Comparison of ENCODE assay signal across 1 cellular context in genomic region chrX:2874222-2875135, GRCh38.
A peak's percentile ranks its signal among the peaks of the same experiment; 100 is the strongest.
TF ChIP-seq lines count a peak whose summit lies in the region.

No MANE protein-coding gene starts in this region.

TF ChIP-seq in K562, 482 proteins besides CTCF, POLR2A, EP300 and RAD21 (continued from another document):
- TF ChIP-seq CHAMP1 (IDR thresholded peaks at IDR 0.05) (0 out of 2 replicates have a peak, but pooled peaks have one; percentile 12), TAF15 (IDR thresholded peaks at IDR 0.05; ENCODE audit: low read depth, low read length) (no peak), ZNF354B (CRISPR knock-in tag; IDR thresholded peaks at IDR 0.05) (no peak), CXXC5 (CRISPR knock-in tag; IDR thresholded peaks at IDR 0.05) (peak; percentile 9; the same call in 1 of the 2 replicates), GTF2E2 (tag; IDR thresholded peaks at IDR 0.05) (no peak), HDAC3 (IDR thresholded peaks at IDR 0.05; ENCODE audit: borderline replicate concordance, partially characterized antibody) (peak; percentile 52), CBFA2T3 (IDR thresholded peaks at IDR 0.05) (peak; percentile 84), TSHZ1 (CRISPR knock-in tag; IDR thresholded peaks at IDR 0.05) (no peak), NCOR1 (IDR thresholded peaks at IDR 0.05) (peak; percentile 59), TCF3 (CRISPR knock-in tag; IDR thresholded peaks at IDR 0.05) (peak; percentile 76), TFAM (CRISPR knock-in tag; conservative IDR thresholded peaks at IDR 0.05) (no peak), ZEB2 (IDR thresholded peaks at IDR 0.05) (peak; percentile 89), STAT5B (CRISPR knock-in tag; IDR thresholded peaks at IDR 0.05) (no peak), ZBTB5 (IDR thresholded peaks at IDR 0.05) (no peak), DPF2 (IDR thresholded peaks at IDR 0.05) (peak; percentile 61), ARNT (IDR thresholded peaks at IDR 0.05) (peak in 1 of 2 experiments; percentile 34; a peak in 1 of 4 replicates), ATF2 (CRISPR knock-in tag; IDR thresholded peaks at IDR 0.05) (no peak), ZKSCAN1 (IDR thresholded peaks at IDR 0.05; ENCODE audit: low read depth, low read length) (no peak), TRIM24 (IDR thresholded peaks at IDR 0.05) (peak; percentile 83 to 87), NFIX (CRISPR knock-in tag; IDR thresholded peaks at IDR 0.05; ENCODE audit: low read depth) (no peak), COPS2 (conservative IDR thresholded peaks at IDR 0.05) (no peak), NR2C1 (IDR thresholded peaks at IDR 0.05) (no peak), NR2C1 (tag; IDR thresholded peaks at IDR 0.05) (peak; percentile 67), ZNF316 (IDR thresholded peaks at IDR 0.05) (peak; percentile 26), KAT7 (CRISPR knock-in tag; IDR thresholded peaks at IDR 0.05; ENCODE audit: borderline replicate concordance) (no peak), CTBP1 (IDR thresholded peaks at IDR 0.05; ENCODE audit: borderline replicate concordance) (peak; percentile 47; the same call in 1 of the 2 replicates), SMARCA4 (IDR thresholded peaks at IDR 0.05) (peak; percentile 79), TEAD4 (IDR thresholded peaks at IDR 0.05; ENCODE audit: low read length) (peak; percentile 55; the same call in 1 of the 2 replicates), TEAD4 (CRISPR knock-in tag; IDR thresholded peaks at IDR 0.05; ENCODE audit: borderline replicate concordance) (no peak), CUX1 (CRISPR knock-in tag; IDR thresholded peaks at IDR 0.05) (no peak), SMARCC2 (IDR thresholded peaks at IDR 0.05; ENCODE audit: low read depth) (0 out of 2 replicates have a peak, but pooled peaks have one; percentile 36), POLR2AphosphoS5 (IDR thresholded peaks at IDR 0.05; ENCODE audit: control insufficient read depth, insufficient read depth, low read depth, low read length) (no peak), CEBPG (CRISPR knock-in tag; IDR thresholded peaks at IDR 0.05) (no peak), CEBPG (tag; conservative IDR thresholded peaks at IDR 0.05 in 1 of 2, IDR thresholded peaks at IDR 0.05 in 1 of 2) (no peak), SREBF1 (IDR thresholded peaks at IDR 0.05; ENCODE audit: borderline replicate concordance, low read depth, low read length) (no peak), LEF1 (IDR thresholded peaks at IDR 0.05) (no peak), SAFB2 (IDR thresholded peaks at IDR 0.05; ENCODE audit: borderline replicate concordance, low read depth, low read length, severe bottlenecking) (no peak), NR0B1 (IDR thresholded peaks at IDR 0.05; ENCODE audit: partially characterized antibody) (no peak), RCOR1 (IDR thresholded peaks at IDR 0.05; ENCODE audit: borderline replicate concordance in 1 of 2, low read depth in 2 of 2, low read length in 2 of 2) (no peak), ZSCAN32 (CRISPR knock-in tag; IDR thresholded peaks at IDR 0.05) (no peak), ZBTB7A (IDR thresholded peaks at IDR 0.05; ENCODE audit: borderline replicate concordance, control insufficient read depth, low read depth, low read length) (peak; percentile 52; the same call in 1 of the 2 replicates)
